In genomic region chr6:89348372-89348771, GRCh38 we compare ENCODE assay signal across 17 cellular contexts.
DNase-seq lines count a peak whose midpoint lies in the region; ATAC-seq and TF ChIP-seq lines count a peak whose summit lies in the region.
"Had no signal": no experiment of that assay in that cellular context is flagged by ENCODE, and none has a peak within 500 bp of the region (broad histone marks: within the 10 kb centered on the region; RNA-seq: fewer than 3 reads in every experiment).

No MANE protein-coding gene starts in this region.

- no peaks in the 10 kb centered on the region for H3K9me3 ChIP-seq in DND-41 (ENCODE audit: insufficient read depth, low read length, severe bottlenecking)
- H3K9me3 ChIP-seq in neutrophil: no peaks in the 10 kb centered on the region
- H3K9me3 ChIP-seq: BE2C had no signal

- H3K4me3 ChIP-seq in DND-41 (ENCODE audit: low read depth in 1 of 2, low read length in 2 of 2) (no peak overlapping the region), KMS-11 (IDR thresholded peaks at IDR 0.05; ENCODE audit: insufficient read depth, low read depth, low read length) (no peak overlapping the region), choroid plexus epithelial cell (ENCODE audit: low read depth, low read length) (no peak overlapping the region), neutrophil (ENCODE audit: low read depth in 1 of 2, low read length in 1 of 2) (no peak overlapping the region)

- H4K20me1 ChIP-seq in DND-41 (ENCODE audit: insufficient read depth, low read length) (peaks cover 49% of the 10 kb centered on the region), KMS-11 (ENCODE audit: insufficient read depth) (peaks cover 16% of the 10 kb centered on the region; the same call in 1 of the 2 replicates)

- no peak for DNase-seq in DND-41
- DNase-seq in choroid plexus epithelial cell (ENCODE audit: low read depth): peak; percentile 38
- no peak for DNase-seq in DMS153 treated with DMSO at 0.1 percent for 48 hours (lab: John Stamatoyannopoulos, UW; ENCODE audit: unreplicated experiment)
- DNase-seq: activated CD4-positive, alpha-beta T cell treated with anti-CD3 and anti-CD28 coated beads, Interleukin-2, amount 50 U/mL, for 4 hours; BE2C; cerebellar nuclear complex; mesenchymal stem cell; NCI-H345; retina; stimulated activated CD4-positive, alpha-beta T cell treated with anti-CD3 and anti-CD28 coated beads, Interleukin-4, amount 100 ng/mL, for 24 hours; T-helper 1 cell had no signal

- H3K4me1 ChIP-seq in DND-41 (ENCODE audit: insufficient read depth, low read length): peaks cover 49% of the 10 kb centered on the region
- peaks cover 72% of the 10 kb centered on the region for H3K4me1 ChIP-seq in KMS-11 (ENCODE audit: low read depth, poor library complexity, severe bottlenecking)
- peaks cover 54% of the 10 kb centered on the region in 2 experiments for H3K4me1 ChIP-seq in neutrophil (ENCODE audit: control insufficient read depth in 1 of 2, insufficient read depth in 1 of 2, low read depth in 1 of 2, low read length in 1 of 2)

- H3K36me3 ChIP-seq in DND-41 (ENCODE audit: insufficient read depth, low read length): no peaks in the 10 kb centered on the region; the same call in 1 of the 2 replicates
- no peaks in the 10 kb centered on the region; the same call in 1 of the 2 replicates for H3K36me3 ChIP-seq in KMS-11 (ENCODE audit: insufficient read depth)
- H3K36me3 ChIP-seq in neutrophil: no peaks in the 10 kb centered on the region
- H3K36me3 ChIP-seq: BE2C had no signal

- H3K27me3 ChIP-seq in DND-41 (ENCODE audit: insufficient read depth, low read length, poor library complexity) (no peaks in the 10 kb centered on the region), KMS-11 (ENCODE audit: insufficient read depth, low read depth) (no peaks in the 10 kb centered on the region), neutrophil (no peaks in the 10 kb centered on the region)
- H3K27me3 ChIP-seq: BE2C had no signal

- H3K9ac ChIP-seq in DND-41 (ENCODE audit: low read depth, low read length): no peak overlapping the region
- no peak overlapping the region; the same call in 1 of the 2 replicates for H3K9ac ChIP-seq in KMS-11

- H3K79me2 ChIP-seq in DND-41 (ENCODE audit: insufficient read depth, low read length): peaks cover 99% of the 10 kb centered on the region
- H3K79me2 ChIP-seq in KMS-11 (ENCODE audit: insufficient read depth, low read depth): peaks cover 98% of the 10 kb centered on the region

- TF ChIP-seq CTCF in DND-41 (IDR thresholded peaks at IDR 0.05; ENCODE audit: borderline replicate concordance, extremely low read depth, low read length, poor library complexity, severe bottlenecking) (no peak), KMS-11 (conservative IDR thresholded peaks at IDR 0.05; ENCODE audit: low read depth, low read length) (no peak), choroid plexus epithelial cell (conservative IDR thresholded peaks at IDR 0.05; ENCODE audit: low read depth, low read length) (no peak), neutrophil (IDR thresholded peaks at IDR 0.05) (no peak)

- no peak for ATAC-seq in DND-41 (ENCODE audit: insufficient read depth, low read depth)
- ATAC-seq in HG03520 (IDR thresholded peaks at IDR 0.05; ENCODE audit: unreplicated experiment): no peak
- no peak for ATAC-seq in HG02981 (IDR thresholded peaks at IDR 0.05; ENCODE audit: unreplicated experiment)
- no peak for ATAC-seq in HG02623 (IDR thresholded peaks at IDR 0.05; ENCODE audit: unreplicated experiment)
- ATAC-seq: esophagus mucosa had no signal

- H2AFZ ChIP-seq in DND-41 (ENCODE audit: low read depth, low read length): no peak overlapping the region
- H2AFZ ChIP-seq in KMS-11 (ENCODE audit: low read depth): no peak overlapping the region

- peak overlapping the region; percentile 30; the same call in 1 of the 2 replicates for H3K4me2 ChIP-seq in DND-41 (ENCODE audit: insufficient read depth, low read length)
- peak overlapping the region; percentile 75 for H3K4me2 ChIP-seq in KMS-11

- H3K27ac ChIP-seq in DND-41 (ENCODE audit: low read length): peak overlapping the region; percentile 26; the same call in 1 of the 2 replicates
- H3K27ac ChIP-seq in KMS-11: no peak overlapping the region; the same call in 1 of the 2 replicates
- peak overlapping the region; percentile 95 for H3K27ac ChIP-seq in neutrophil
